Comparison of ENCODE assay signal across 8 cellular contexts in the genomic region with DNA sequence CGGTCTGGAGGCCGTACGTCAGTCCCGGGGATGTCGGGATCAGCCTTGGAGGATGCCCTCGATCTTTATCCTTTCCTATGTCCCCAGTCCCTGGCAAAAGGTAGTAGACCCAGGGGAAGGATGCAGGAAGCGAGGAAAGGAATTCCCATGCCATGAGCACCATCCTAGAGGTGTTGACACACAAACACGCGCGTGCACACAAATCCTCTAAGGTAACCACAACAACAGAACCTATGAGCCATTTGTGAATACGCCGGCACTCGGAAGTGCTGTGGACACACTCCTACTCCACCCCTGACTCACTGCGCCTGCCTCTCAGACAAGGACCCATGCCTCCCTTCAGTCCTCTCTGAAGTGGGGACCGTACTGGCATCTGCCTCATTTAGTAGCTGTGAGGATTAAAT. TPM values are rescaled to one million over a fixed set of nuclear protein-coding genes. Genes with fewer than 3 reads are reported as not detected.
DNase-seq lines count a peak whose midpoint lies in the region; ATAC-seq and TF ChIP-seq lines count a peak whose summit lies in the region.

No MANE protein-coding gene starts in this region.

- ATAC-seq in aorta (ENCODE audit: low FRiP score) (peak; percentile 2), HG03432 (IDR thresholded peaks at IDR 0.05; ENCODE audit: unreplicated experiment) (no peak)

- CTCF ChIA-PET in CD8-positive, alpha-beta memory T cell (lab: Charles Lee), result interaction anchor here (0.6 to 7.1 kb wide), 23 partner anchors 10 to 390 kb away, joined by 3 to 191 read pairs (median 5); a partner anchor contains a TSS

- H3K4me3 ChIP-seq in CD8-positive, alpha-beta memory T cell (ENCODE audit: low read length), result peak overlapping the region; percentile 56
- peak overlapping the region; percentile 68 for H3K4me3 ChIP-seq in HUES6 (ENCODE audit: low read depth, low read length)
- H3K4me3 ChIP-seq in fibroblast of mammary gland (ENCODE audit: control insufficient read depth, low read depth, low read length), result peak overlapping the region; percentile 68
- H3K4me3 ChIP-seq in osteoblast (ENCODE audit: insufficient read depth, low read length), result peak overlapping the region; percentile 76
- H3K4me3 ChIP-seq in aorta (ENCODE audit: low read length in 2 of 2), result peak overlapping the region in 1 of 2 donors; percentile 52

- no peaks in the 10 kb centered on the region for H3K9me3 ChIP-seq in CD8-positive, alpha-beta memory T cell (ENCODE audit: low read length)
- H3K9me3 ChIP-seq in HUES6 (ENCODE audit: control insufficient read depth, insufficient read depth, low read depth, low read length), result no peaks in the 10 kb centered on the region
- no peaks in the 10 kb centered on the region for H3K9me3 ChIP-seq in osteoblast (ENCODE audit: low read depth, low read length)
- H3K9me3 ChIP-seq in aorta (ENCODE audit: control insufficient read depth, low read length), result no peaks in the 10 kb centered on the region

- H3K4me1 Mint-ChIP-seq in CD8-positive, alpha-beta memory T cell, result peaks cover 4 to 11% (median 5%) of the 10 kb centered on the region in 3 donors

- 8 to 11% methylated on average over 15 of the region's 15 CpGs for WGBS in aorta, 2 donors

- peak overlapping the region; percentile 83 for H2AFZ ChIP-seq in osteoblast (ENCODE audit: low read length)

- H3K27me3 Mint-ChIP-seq in CD8-positive, alpha-beta memory T cell, result peaks cover 9 to 26% of the 10 kb centered on the region in 2 donors

- peak overlapping the region; percentile 26 for H3K9ac ChIP-seq in HUES6 (ENCODE audit: low read length)

- peak overlapping the region; percentile 53 to 89 (median 79) for H3K4me3 Mint-ChIP-seq in CD8-positive, alpha-beta memory T cell

- peak overlapping the region; percentile 98 for H3K4me2 ChIP-seq in osteoblast (ENCODE audit: insufficient read depth, low read length)

- intact Hi-C loops in aorta (cut with DNase I), result loop anchor here (1.0 to 10.0 kb wide), 5 partner anchors 53 to 351 kb away; no protein-coding TSS in a partner anchor

- no peaks in the 10 kb centered on the region for H3K36me3 Mint-ChIP-seq in CD8-positive, alpha-beta memory T cell

- no peak for DNase-seq in CD8-positive, alpha-beta memory T cell
- peak; percentile 44 to 57 for DNase-seq in activated CD4-positive, alpha-beta T cell treated with anti-CD3 and anti-CD28 coated beads, Interleukin-2, amount 50 U/mL, for 4 hours
- DNase-seq in fibroblast of mammary gland (ENCODE audit: low read depth) (peak; percentile 79), osteoblast (ENCODE audit: insufficient read length, low spot score, missing footprints) (peak; percentile 97), aorta (no peak), NCI-H1105 treated with DMSO at 0.1 percent for 48 hours (lab: John Stamatoyannopoulos, UW) (no peak)

- H3K27me3 ChIP-seq in CD8-positive, alpha-beta memory T cell (ENCODE audit: insufficient read depth, low read length, poor library complexity, severe bottlenecking), result peaks cover 10% of the 10 kb centered on the region
- H3K27me3 ChIP-seq in HUES6 (ENCODE audit: control insufficient read depth, insufficient read depth, low read length) (peaks cover 52% of the 10 kb centered on the region), osteoblast (ENCODE audit: insufficient read depth, low read length) (no peaks in the 10 kb centered on the region), aorta (ENCODE audit: control insufficient read depth in 1 of 2, insufficient read depth in 2 of 2, low read length in 1 of 2) (no peaks in the 10 kb centered on the region)

- POLR2A ChIA-PET in CD8-positive, alpha-beta memory T cell (lab: Charles Lee), result interaction anchor here (0.9 kb wide), 1 partner anchor 54 kb away, joined by 6 read pairs; no protein-coding TSS in a partner anchor

- peaks cover 11% of the 10 kb centered on the region for H3K4me1 ChIP-seq in CD8-positive, alpha-beta memory T cell (ENCODE audit: insufficient read depth, low read length)
- H3K4me1 ChIP-seq in HUES6 (ENCODE audit: control insufficient read depth, insufficient read depth, low read length), result peaks cover 6% of the 10 kb centered on the region; the same call in 1 of the 2 replicates
- H3K4me1 ChIP-seq in osteoblast (ENCODE audit: insufficient read depth, low read length), result peaks cover 28% of the 10 kb centered on the region
- H3K4me1 ChIP-seq in aorta (ENCODE audit: control insufficient read depth in 1 of 2, insufficient read depth in 2 of 2, low read length in 2 of 2), result peaks cover 0 to 2% of the 10 kb centered on the region in 2 donors

- no peaks in the 10 kb centered on the region for H3K36me3 ChIP-seq in CD8-positive, alpha-beta memory T cell (ENCODE audit: insufficient read depth, low read length)
- H3K36me3 ChIP-seq in HUES6 (ENCODE audit: control insufficient read depth, insufficient read depth, low read length), result no peaks in the 10 kb centered on the region
- H3K36me3 ChIP-seq in osteoblast (ENCODE audit: insufficient read depth, low read length), result no peaks in the 10 kb centered on the region
- H3K36me3 ChIP-seq in aorta (ENCODE audit: control insufficient read depth in 1 of 2, insufficient read depth in 2 of 2, low read length in 1 of 2), result no peaks in the 10 kb centered on the region

- H3K79me2 ChIP-seq in osteoblast (ENCODE audit: insufficient read depth, low read length), result no peaks in the 10 kb centered on the region

- H3K9me3 Mint-ChIP-seq in CD8-positive, alpha-beta memory T cell, result no peaks in the 10 kb centered on the region

- peak overlapping the region in 6 of 8 donors; percentile 14 to 77 (median 49) for H3K27ac Mint-ChIP-seq in CD8-positive, alpha-beta memory T cell

- no peak overlapping the region for H3K27ac ChIP-seq in CD8-positive, alpha-beta memory T cell (ENCODE audit: low read depth, low read length)
- no peak overlapping the region for H3K27ac ChIP-seq in HUES6 (ENCODE audit: low read depth, low read length)
- H3K27ac ChIP-seq in osteoblast (ENCODE audit: low read depth, low read length), result peak overlapping the region; percentile 98
- no peak overlapping the region for H3K27ac ChIP-seq in aorta (ENCODE audit: low read depth in 1 of 2, low read length in 2 of 2)

- TF ChIP-seq CTCF in fibroblast of mammary gland (conservative IDR thresholded peaks at IDR 0.05; ENCODE audit: control insufficient read depth, insufficient read depth, low read depth, low read length), result no peak
- TF ChIP-seq CTCF in osteoblast (IDR thresholded peaks at IDR 0.05; ENCODE audit: extremely low read depth, low read depth, low read length), result no peak

- no peaks in the 10 kb centered on the region for H4K20me1 ChIP-seq in osteoblast (ENCODE audit: insufficient read depth, low read length)

RNA-seq across cellular contexts. Expression of a gene that starts 11.3 kb away (rescaled TPM):
- total RNA-seq in CD8-positive, alpha-beta memory T cell, result not detected
- polyA plus RNA-seq in CD8-positive, alpha-beta memory T cell, result not detected
- total RNA-seq in osteoblast (25.7 and 32.1 TPM in 2 replicates), aorta (10 to 100 TPM in 1 of 2 donors, 1 to 10 TPM in 1; 3.4 to 10.1 TPM)
- polyA plus RNA-seq in aorta, result 1 to 10 TPM; 2.3 to 4.5 TPM

Comparison
In these comparisons a context has a peak if more than half of its experiments do, and no peak if none do; other contexts are left out.
1. DNase-seq: peak in activated CD4-positive, alpha-beta T cell treated with anti-CD3 and anti-CD28 coated beads, Interleukin-2, amount 50 U/mL, for 4 hours (2 of 2), fibroblast of mammary gland (single experiment) and osteoblast (single experiment); none in CD8-positive, alpha-beta memory T cell (0 of 5), aorta (0 of 2) and NCI-H1105 treated with DMSO at 0.1 percent for 48 hours (single experiment).